Comparison of ENCODE assay signal across 10 cellular contexts in the genomic region with DNA sequence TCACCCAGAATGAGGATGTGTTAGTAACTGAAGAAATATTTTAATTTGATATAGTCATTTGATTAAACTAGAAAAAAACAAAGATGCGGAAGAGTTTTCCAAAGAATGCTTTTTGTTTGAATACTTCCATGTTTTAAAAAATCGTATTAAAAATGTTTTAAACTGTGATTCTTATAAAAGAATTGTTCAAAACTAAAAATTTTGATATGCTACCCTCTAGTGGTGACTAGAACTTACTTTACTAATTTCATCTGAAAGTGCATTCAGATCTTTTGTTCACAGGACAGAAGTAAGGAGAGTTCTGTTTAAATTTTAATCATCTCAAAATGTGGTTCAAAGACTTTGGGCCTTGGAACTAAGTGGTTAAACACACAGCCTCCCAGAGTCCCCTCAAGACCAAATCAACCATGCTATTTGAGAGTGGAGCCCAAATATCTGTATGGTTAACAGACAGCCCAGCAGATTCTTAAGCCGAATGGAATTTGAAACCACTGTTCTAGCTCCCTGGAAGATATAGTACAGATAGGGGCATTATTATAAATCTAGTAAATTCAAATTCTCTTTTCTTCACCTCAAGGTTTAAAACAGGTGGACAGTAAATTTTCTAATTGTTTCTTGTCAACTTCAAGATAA. TPM values are rescaled to one million over a fixed set of nuclear protein-coding genes. Genes with fewer than 3 reads are reported as not detected.
A peak's percentile ranks its signal among the peaks of the same experiment; 100 is the strongest.
DNase-seq lines count a peak whose midpoint lies in the region; ATAC-seq and TF ChIP-seq lines count a peak whose summit lies in the region.
"Had no signal": no experiment of that assay in that cellular context is flagged by ENCODE, and none has a peak within 500 bp of the region (broad histone marks: within the 10 kb centered on the region; RNA-seq: fewer than 3 reads in every experiment).

No MANE protein-coding gene starts in this region.

- H3K4me1 Mint-ChIP-seq in glutamatergic neuron (ENCODE audit: low read depth, unreplicated experiment) = no peaks in the 10 kb centered on the region

- POLR2A ChIA-PET in A673 (lab: Charles Lee; ENCODE audit: low non-redundant PET) = no interaction called here

- no peaks in the 10 kb centered on the region for H3K36me3 ChIP-seq in A673 (ENCODE audit: insufficient read depth, low read length, poor library complexity, severe bottlenecking)
- H3K36me3 ChIP-seq in H7 (replicated peaks; ENCODE audit: control insufficient read depth, insufficient read depth, low read length) = no peaks in the 10 kb centered on the region
- no peaks in the 10 kb centered on the region for H3K36me3 ChIP-seq in effector memory CD4-positive, alpha-beta T cell (ENCODE audit: control insufficient read depth, insufficient read depth, low read length)

- CTCF ChIA-PET in A673 (lab: Charles Lee) = no interaction called here

- peaks cover 5% of the 10 kb centered on the region for H3K4me1 ChIP-seq in A673 (ENCODE audit: insufficient read depth, low read length, poor library complexity, severe bottlenecking)
- no peaks in the 10 kb centered on the region for H3K4me1 ChIP-seq in effector memory CD4-positive, alpha-beta T cell (ENCODE audit: control insufficient read depth, insufficient read depth, low read length, poor library complexity, severe bottlenecking)

- H3K36me3 Mint-ChIP-seq in glutamatergic neuron (ENCODE audit: unreplicated experiment) = no peaks in the 10 kb centered on the region

- no peaks in the 10 kb centered on the region for H3K9me3 Mint-ChIP-seq in glutamatergic neuron (ENCODE audit: unreplicated experiment)
- H3K9me3 Mint-ChIP-seq: activated T-helper 1 cell treated with anti-CD3 and anti-CD28 coated beads, Interleukin-12 subunit alpha, Interleukin-12 subunit beta, Interleukin-2, Interleukin-4 antibody, amounts not matched to agents 30 ng/mL and 10 ng/mL and 1 ng/mL, durations not matched to agents 14 hours and 24 hours and 36 hours had no signal

- ATAC-seq in HG02642 (IDR thresholded peaks at IDR 0.05; ENCODE audit: poor library complexity, unreplicated experiment) = no peak

- H3K27me3 Mint-ChIP-seq in glutamatergic neuron (ENCODE audit: unreplicated experiment) = no peaks in the 10 kb centered on the region

- intact Hi-C loops in A673 (cut with micrococcal nuclease; ENCODE audit: unreplicated experiment) = no loop called here

- H3K27me3 ChIP-seq in A673 (replicated peaks; ENCODE audit: insufficient read depth, low read depth, low read length, poor library complexity) (no peaks in the 10 kb centered on the region), H7 (ENCODE audit: control insufficient read depth, insufficient read depth, low read length) (no peaks in the 10 kb centered on the region)
- H3K27me3 ChIP-seq in effector memory CD4-positive, alpha-beta T cell (replicated peaks; ENCODE audit: control insufficient read depth, insufficient read depth, low read length, poor library complexity, severe bottlenecking) = no peaks in the 10 kb centered on the region

- no peak overlapping the region for H3K4me3 Mint-ChIP-seq in glutamatergic neuron (ENCODE audit: unreplicated experiment)
- H3K4me3 Mint-ChIP-seq: activated T-helper 1 cell treated with anti-CD3 and anti-CD28 coated beads, Interleukin-12 subunit alpha, Interleukin-12 subunit beta, Interleukin-2, Interleukin-4 antibody, amounts not matched to agents 30 ng/mL and 10 ng/mL and 1 ng/mL, durations not matched to agents 14 hours and 24 hours and 36 hours had no signal

- H3K9me3 ChIP-seq in A673 (ENCODE audit: low read depth, low read length, poor library complexity, severe bottlenecking) = no peaks in the 10 kb centered on the region
- no peaks in the 10 kb centered on the region for H3K9me3 ChIP-seq in effector memory CD4-positive, alpha-beta T cell (ENCODE audit: control insufficient read depth, low read length)

- peak; percentile 44; the same call in 1 of the 2 replicates for TF ChIP-seq CTCF in A673 (conservative IDR thresholded peaks at IDR 0.05; ENCODE audit: low read depth, low read length)
- peak; percentile 27 for TF ChIP-seq CTCF in GM10266 (IDR thresholded peaks at IDR 0.05; ENCODE audit: control insufficient read depth, insufficient read depth, low read depth, missing control alignments)
- TF ChIP-seq CTCF in glutamatergic neuron (IDR thresholded peaks at IDR 0.05; ENCODE audit: partially characterized antibody, unreplicated experiment) = peak; percentile 72

- H3K4me3 ChIP-seq in A673 (ENCODE audit: low read depth, low read length, poor library complexity, severe bottlenecking) (no peak overlapping the region), H7 (ENCODE audit: insufficient read depth, low read depth, low read length) (no peak overlapping the region)
- H3K4me3 ChIP-seq in effector memory CD4-positive, alpha-beta T cell (ENCODE audit: insufficient read depth, low read depth, low read length, poor library complexity, severe bottlenecking) = no peak overlapping the region

- DNase-seq in A673 (ENCODE audit: low spot score) (no peak), GM10266 (ENCODE audit: extremely low spot score) (no peak), SK-N-DZ (ENCODE audit: low spot score) (peak; percentile 13), glutamatergic neuron (no peak), H7 (no peak), AG08395 (ENCODE audit: low spot score) (no peak)
- no peak for DNase-seq in effector memory CD4-positive, alpha-beta T cell

- no peak overlapping the region for H3K27ac ChIP-seq in A673 (ENCODE audit: low read depth, low read length, poor library complexity, severe bottlenecking)
- no peak overlapping the region for H3K27ac ChIP-seq in effector memory CD4-positive, alpha-beta T cell (ENCODE audit: insufficient read depth, low read length, poor library complexity, severe bottlenecking)

- no TSS peak for BruUV-seq in A673 (replicated peaks; lab: Mats Ljungman, UMichigan)

- H3K27ac Mint-ChIP-seq in glutamatergic neuron (ENCODE audit: unreplicated experiment) = no peak overlapping the region
- H3K27ac Mint-ChIP-seq: activated T-helper 1 cell treated with anti-CD3 and anti-CD28 coated beads, Interleukin-12 subunit alpha, Interleukin-12 subunit beta, Interleukin-2, Interleukin-4 antibody, amounts not matched to agents 30 ng/mL and 10 ng/mL and 1 ng/mL, durations not matched to agents 14 hours and 24 hours and 36 hours had no signal

RNA-seq across cellular contexts. Expression of a gene that starts 45.2 kb away (rescaled TPM):
- total RNA-seq in A673 (2021) = 14.7 and 17.6 TPM in 2 replicates
- polyA plus RNA-seq in SK-N-DZ (2014; cell fraction: cytosol; rRNA removed) = 0.08 TPM in 1 of 2 replicates, not detected in the other
- not detected in 2 replicates for polyA plus RNA-seq in SK-N-DZ (2014; cell fraction: nucleus; rRNA removed)
- total RNA-seq in glutamatergic neuron (ENCODE audit: unreplicated experiment) = 6.1 TPM
- total RNA-seq in H7 (2014; rRNA removed; shearing (Covaris generic)) = 0.24 and 1.4 TPM in 2 replicates
- total RNA-seq: activated T-helper 1 cell treated with anti-CD3 and anti-CD28 coated beads, Interleukin-12 subunit alpha, Interleukin-12 subunit beta, Interleukin-2, Interleukin-4 antibody, amounts not matched to agents 30 ng/mL and 10 ng/mL and 1 ng/mL, durations not matched to agents 14 hours and 24 hours and 36 hours; glomerular endothelial cell had no signal
